ENCODE assay signal across 28 cellular contexts in genomic region chr16:48494742-48495141, GRCh38.
"Had no signal": no experiment of that assay in that cellular context is flagged by ENCODE, and none has a peak within 500 bp of the region (broad histone marks: within the 10 kb centered on the region; RNA-seq: fewer than 3 reads in every experiment).

No MANE protein-coding gene starts in this region.

- H3K36me3 ChIP-seq: left lung, lower lobe of right lung, neural progenitor cell, neutrophil, right atrium auricular region, right lobe of liver, tibial nerve, uterus had no signal

- H3K4me1 ChIP-seq: uterus had no signal

- H3K27me3 Mint-ChIP-seq: naive B cell; progenitor cell of endocrine pancreas; stimulated activated naive CD8-positive, alpha-beta T cell treated with anti-CD3 and anti-CD28 coated beads, Interleukin-15, amount 100 ng/mL, for 72 hours had no signal

- H2AFZ ChIP-seq: neural progenitor cell, parathyroid adenoma had no signal

- H3K4me2 ChIP-seq: neural progenitor cell, smooth muscle cell had no signal

- H3K27ac Mint-ChIP-seq: mesothelial cell of epicardium; natural killer cell; nephron progenitor cell; neural progenitor cell; progenitor cell of endocrine pancreas; stimulated activated naive CD8-positive, alpha-beta T cell treated with anti-CD3 and anti-CD28 coated beads, Interleukin-15, amount 100 ng/mL, for 72 hours; type B pancreatic cell had no signal

- DNase-seq: hypothalamus; immature natural killer cell; kidney; left colon; left lung; lower lobe of right lung; mammary epithelial cell; mesendoderm; naive B cell; natural killer cell; nephron progenitor cell; occipital lobe; right lobe of liver; stimulated activated CD4-positive, alpha-beta T cell treated with anti-CD3 and anti-CD28 coated beads, Interleukin-1b, Interleukin-23, amount 100 ng/mL, for 48 hours; stimulated activated CD4-positive, alpha-beta T cell treated with anti-CD3 and anti-CD28 coated beads, Interleukin-2, amount 100 ng/mL, for 48 hours; stimulated activated naive CD4-positive, alpha-beta T cell treated with Interleukin-2 at 50 U/mL for 16 hours; stimulated activated naive CD8-positive, alpha-beta T cell treated with anti-CD3 and anti-CD28 coated beads, Interleukin-15, amount 100 ng/mL, for 72 hours; substantia nigra; uterus had no signal

- ATAC-seq: left colon; left lung; lower lobe of right lung; natural killer cell; right lobe of liver; stimulated activated naive CD8-positive, alpha-beta T cell treated with anti-CD3 and anti-CD28 coated beads, Interleukin-15, amount 100 ng/mL, for 72 hours had no signal

- H3K27me3 ChIP-seq: left lung, neural progenitor cell, neutrophil, right atrium auricular region, right lobe of liver, tibial nerve, uterus had no signal

- H3K27ac ChIP-seq: left lung, lower lobe of right lung, neural progenitor cell, neutrophil, parathyroid adenoma, right atrium auricular region, right lobe of liver, tibial nerve, uterus had no signal

- H3K4me3 Mint-ChIP-seq: immature natural killer cell; mesothelial cell of epicardium; natural killer cell; nephron progenitor cell; neural progenitor cell; stimulated activated naive CD8-positive, alpha-beta T cell treated with anti-CD3 and anti-CD28 coated beads, Interleukin-15, amount 100 ng/mL, for 72 hours; type B pancreatic cell had no signal

- H3K9ac ChIP-seq: neural progenitor cell, parathyroid adenoma had no signal

- H3K9me3 ChIP-seq: lower lobe of right lung, neutrophil, right lobe of liver, uterus had no signal

- H3K36me3 Mint-ChIP-seq: immature natural killer cell, mesothelial cell of epicardium, naive B cell, natural killer cell, neural progenitor cell, type B pancreatic cell had no signal

- H3K4me1 Mint-ChIP-seq: natural killer cell; neural progenitor cell; stimulated activated naive CD8-positive, alpha-beta T cell treated with anti-CD3 and anti-CD28 coated beads, Interleukin-15, amount 100 ng/mL, for 72 hours had no signal

- H3K4me3 ChIP-seq: left lung, lower lobe of right lung, neural progenitor cell, right atrium auricular region, right lobe of liver, smooth muscle cell, tibial nerve, uterus had no signal

- H3K9me3 Mint-ChIP-seq: immature natural killer cell, natural killer cell had no signal

- H3K79me2 ChIP-seq: parathyroid adenoma had no signal
